14 cellular contexts compared by ENCODE assay signal in the genomic region with DNA sequence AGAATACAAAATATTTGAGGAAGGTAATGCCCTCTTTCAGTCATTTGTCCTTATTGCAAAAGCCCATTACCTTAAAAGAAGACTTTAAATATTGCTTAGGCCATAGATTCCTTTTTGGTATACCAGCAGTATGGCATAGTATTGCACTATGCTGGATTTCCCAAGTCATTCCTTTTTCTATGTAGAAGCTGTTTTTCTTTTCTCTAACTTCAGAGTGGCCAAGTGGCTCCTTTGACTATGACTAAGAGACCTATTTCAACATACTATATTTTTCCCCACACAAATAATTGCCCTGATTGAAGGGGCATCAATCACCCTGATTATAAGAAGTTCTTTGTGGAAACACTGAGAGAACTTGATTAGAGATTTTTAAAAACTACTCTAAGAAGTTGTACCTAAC.
DNase-seq lines count a peak whose midpoint lies in the region; ATAC-seq lines count a peak whose summit lies in the region.
"Had no signal": no experiment of that assay in that cellular context is flagged by ENCODE, and none has a peak within 500 bp of the region (broad histone marks: within the 10 kb centered on the region; RNA-seq: fewer than 3 reads in every experiment).

No MANE protein-coding gene starts in this region.

- no peaks in the 10 kb centered on the region for H3K27me3 ChIP-seq in adipocyte (replicated peaks; ENCODE audit: control insufficient read depth, insufficient read depth, low read length)
- H3K27me3 ChIP-seq: BLaER1 treated with 17β-estradiol and CSF1 and Interleukin-3, amounts not matched to agents 10 nM and 100 nM; Peyer's patch; SJCRH30 had no signal

- no peaks in the 10 kb centered on the region for H3K9me3 ChIP-seq in adipocyte (ENCODE audit: control insufficient read depth, low read length)
- H3K9me3 ChIP-seq: Caco-2, Peyer's patch, SJCRH30 had no signal

- no peaks in the 10 kb centered on the region for H3K36me3 ChIP-seq in adipocyte (ENCODE audit: control insufficient read depth, insufficient read depth, low read length, severe bottlenecking)
- H3K36me3 ChIP-seq: BLaER1 treated with 17β-estradiol and CSF1 and Interleukin-3, amounts not matched to agents 10 nM and 100 nM; Peyer's patch; SJCRH30 had no signal

- H3K9ac ChIP-seq in adipocyte (ENCODE audit: low read length) = no peak overlapping the region
- H3K9ac ChIP-seq: BLaER1 treated with 17β-estradiol and CSF1 and Interleukin-3, amounts not matched to agents 10 nM and 100 nM had no signal

- ATAC-seq in HG03097 (IDR thresholded peaks at IDR 0.05; ENCODE audit: low FRiP score, unreplicated experiment) (no peak), HG02885 (IDR thresholded peaks at IDR 0.05; ENCODE audit: poor library complexity, unreplicated experiment) (no peak), GM19351 (IDR thresholded peaks at IDR 0.05; ENCODE audit: unreplicated experiment) (no peak)

- peak; percentile 32 for DNase-seq in HCEC 1CT
- DNase-seq in adipocyte (ENCODE audit: low read depth) = peak; percentile 26
- peak; percentile 8 for DNase-seq in fibroblast of gingiva (ENCODE audit: low read depth)
- no peak for DNase-seq in NCI-H2081 (lab: John Stamatoyannopoulos, UW)
- DNase-seq: CD4-positive, alpha-beta memory T cell; KG1; NCI-H2081 treated with DMSO at 0.1 percent for 48 hours; Peyer's patch had no signal

- H3K4me1 ChIP-seq in adipocyte (ENCODE audit: control insufficient read depth, insufficient read depth, low read length) = peaks cover 6% of the 10 kb centered on the region
- H3K4me1 ChIP-seq: Caco-2, Peyer's patch, SJCRH30 had no signal

- H3K4me3 ChIP-seq in adipocyte (ENCODE audit: low read length) = no peak overlapping the region
- H3K4me3 ChIP-seq: BLaER1 treated with 17β-estradiol and CSF1 and Interleukin-3, amounts not matched to agents 10 nM and 100 nM; Peyer's patch; SJCRH30 had no signal

Comparison
In these comparisons a context has a peak if more than half of its experiments do, and no peak if none do; other contexts are left out.
1. DNase-seq: peak in HCEC 1CT (single experiment), adipocyte (single experiment) and fibroblast of gingiva (single experiment); none in NCI-H2081 (0 of 2).